In genomic region chr14:35368583-35368982, GRCh38 we compare ENCODE assay signal across 13 cellular contexts. TPM values are rescaled to one million over a fixed set of nuclear protein-coding genes. Genes with fewer than 3 reads are reported as not detected.
A peak's percentile ranks its signal among the peaks of the same experiment; 100 is the strongest.
DNase-seq lines count a peak whose midpoint lies in the region; ATAC-seq lines count a peak whose summit lies in the region.
"Had no signal": no experiment of that assay in that cellular context is flagged by ENCODE, and none has a peak within 500 bp of the region (broad histone marks: within the 10 kb centered on the region; RNA-seq: fewer than 3 reads in every experiment).

No MANE protein-coding gene starts in this region.

- no peak for ATAC-seq in naive B cell (ENCODE audit: low read depth in 2 of 2)
- ATAC-seq in stimulated activated naive CD8-positive, alpha-beta T cell treated with anti-CD3 and anti-CD28 coated beads, Interleukin-15, Interleukin-2, amounts not matched to agents 100 U/mL and 50 U/mL, for 24 hours = no peak
- ATAC-seq: upper lobe of right lung had no signal

- H3K4me1 Mint-ChIP-seq in T-helper 2 cell treated with Interferon-gamma antibody and Interleukin-4, amounts not matched to agents 5 μg/mL and 100 μg/mL, for 36 hours (ENCODE audit: low read depth) = peaks cover 24% of the 10 kb centered on the region
- H3K4me1 Mint-ChIP-seq in naive B cell = peaks cover 19 to 35% (median 22%) of the 10 kb centered on the region in 3 donors

- H3K27me3 Mint-ChIP-seq in T-helper 2 cell treated with Interferon-gamma antibody and Interleukin-4, amounts not matched to agents 5 μg/mL and 100 μg/mL, for 36 hours (ENCODE audit: low read depth) = no peaks in the 10 kb centered on the region
- no peaks in the 10 kb centered on the region for H3K27me3 Mint-ChIP-seq in naive B cell

- peak overlapping the region; percentile 37 for H3K9ac ChIP-seq in adipocyte (ENCODE audit: low read length)

- no peaks in the 10 kb centered on the region for H3K27me3 ChIP-seq in adipocyte (replicated peaks; ENCODE audit: control insufficient read depth, insufficient read depth, low read length)
- H3K27me3 ChIP-seq: upper lobe of right lung had no signal

- peaks cover 4% of the 10 kb centered on the region for H3K9me3 ChIP-seq in adipocyte (ENCODE audit: control insufficient read depth, low read length)
- H3K9me3 ChIP-seq: upper lobe of right lung had no signal

- H3K4me1 ChIP-seq in adipocyte (ENCODE audit: control insufficient read depth, insufficient read depth, low read length) = peaks cover 48% of the 10 kb centered on the region

- H3K36me3 ChIP-seq in adipocyte (ENCODE audit: control insufficient read depth, insufficient read depth, low read length, severe bottlenecking) = no peaks in the 10 kb centered on the region
- H3K36me3 ChIP-seq: upper lobe of right lung had no signal

- H3K36me3 Mint-ChIP-seq in T-helper 2 cell treated with Interferon-gamma antibody and Interleukin-4, amounts not matched to agents 5 μg/mL and 100 μg/mL, for 36 hours (ENCODE audit: low read depth) = peaks cover 4% of the 10 kb centered on the region
- H3K36me3 Mint-ChIP-seq in naive B cell = no peaks in the 10 kb centered on the region

- H3K4me3 Mint-ChIP-seq in T-helper 2 cell treated with Interferon-gamma antibody and Interleukin-4, amounts not matched to agents 5 μg/mL and 100 μg/mL, for 36 hours = no peak overlapping the region
- peak overlapping the region in 4 of 8 donors; percentile 8 to 59 (median 51) for H3K4me3 Mint-ChIP-seq in naive B cell

- H3K27ac Mint-ChIP-seq in T-helper 2 cell treated with Interferon-gamma antibody and Interleukin-4, amounts not matched to agents 5 μg/mL and 100 μg/mL, for 36 hours = peak overlapping the region; percentile 60
- peak overlapping the region in 5 of 6 donors; percentile 26 to 85 (median 64) for H3K27ac Mint-ChIP-seq in naive B cell

- H3K4me3 ChIP-seq in adipocyte (ENCODE audit: low read length) = peak overlapping the region; percentile 35
- H3K4me3 ChIP-seq: upper lobe of right lung had no signal

- DNase-seq in T-helper 2 cell treated with Interferon-gamma antibody and Interleukin-4, amounts not matched to agents 5 μg/mL and 100 μg/mL, for 36 hours (ENCODE audit: low spot score) = no peak
- DNase-seq in T-helper 2 cell (no peak), adipocyte (ENCODE audit: low read depth) (no peak), naive B cell (no peak), GF-D8 (lab: John Stamatoyannopoulos, UW) (no peak), SW 1271 (lab: John Stamatoyannopoulos, UW) (no peak)
- peak; percentile 29 for DNase-seq in stimulated activated naive CD8-positive, alpha-beta T cell treated with anti-CD3 and anti-CD28 coated beads, Interleukin-15, Interleukin-2, amounts not matched to agents 100 U/mL and 50 U/mL, for 24 hours
- no peak for DNase-seq in stimulated activated CD4-positive, alpha-beta T cell treated with anti-CD3 and anti-CD28 coated beads, Interleukin-2, amount 100 ng/mL, for 48 hours
- DNase-seq: 8988T; activated CD4-positive, alpha-beta T cell treated with anti-CD3 and anti-CD28 coated beads for 1 hour; activated effector memory CD4-positive, alpha-beta T cell treated with anti-CD3 and anti-CD28 coated beads, Interleukin-2, amount 50 U/mL, for 16 hours; NCI-H187 treated with DMSO at 0.1 percent for 48 hours; upper lobe of right lung had no signal

- H3K9me3 Mint-ChIP-seq in T-helper 2 cell treated with Interferon-gamma antibody and Interleukin-4, amounts not matched to agents 5 μg/mL and 100 μg/mL, for 36 hours = peaks cover 9% of the 10 kb centered on the region
- peaks cover 0 to 10% (median 3%) of the 10 kb centered on the region in 7 donors for H3K9me3 Mint-ChIP-seq in naive B cell

RNA-seq across cellular contexts. Expression of gene NFKBIA, which starts 36.0 kb away (rescaled TPM):
- polyA plus RNA-seq in naive B cell (ENCODE audit: low read depth in 6 of 6) = 1,000 to 10,000 TPM in 2 of 6 donors, 100 to 1,000 TPM in 4; 570 to 1,223 (median 765) TPM
